ENCODE assay signal across 16 cellular contexts in genomic region chr17:45029758-45030423, GRCh38.
"Had no signal": no experiment of that assay in that cellular context is flagged by ENCODE, and none has a peak within 500 bp of the region (broad histone marks: within the 10 kb centered on the region; RNA-seq: fewer than 3 reads in every experiment).

No MANE protein-coding gene starts in this region.

- H3K27ac Mint-ChIP-seq: activated CD4-positive, alpha-beta memory T cell treated with anti-CD3 and anti-CD28 coated beads, Interleukin-2, amount 10 ng/mL, durations not matched to agents 7 days and 5 days; activated CD4-positive, alpha-beta T cell treated with anti-CD3 and anti-CD28 coated beads for 36 hours had no signal

- H3K4me3 Mint-ChIP-seq: activated CD4-positive, alpha-beta memory T cell treated with anti-CD3 and anti-CD28 coated beads, Interleukin-2, amount 10 ng/mL, durations not matched to agents 7 days and 5 days; activated CD4-positive, alpha-beta T cell treated with anti-CD3 and anti-CD28 coated beads for 36 hours; naive thymus-derived CD4-positive, alpha-beta T cell had no signal

- H3K9me3 Mint-ChIP-seq: activated CD4-positive, alpha-beta memory T cell treated with anti-CD3 and anti-CD28 coated beads, Interleukin-2, amount 10 ng/mL, durations not matched to agents 7 days and 5 days; naive thymus-derived CD4-positive, alpha-beta T cell had no signal

- ATAC-seq: activated CD4-positive, alpha-beta T cell treated with anti-CD3 and anti-CD28 coated beads for 36 hours; left colon; naive thymus-derived CD4-positive, alpha-beta T cell; sciatic nerve; upper lobe of right lung had no signal

- H3K4me1 ChIP-seq: ascending aorta, upper lobe of right lung had no signal

- DNase-seq: activated CD4-positive, alpha-beta memory T cell treated with anti-CD3 and anti-CD28 coated beads, Interleukin-2, amount 10 ng/mL, durations not matched to agents 7 days and 5 days; activated CD4-positive, alpha-beta T cell treated with anti-CD3 and anti-CD28 coated beads for 36 hours; activated gamma-delta T cell treated with Interleukin-2 at 50 U/mL for 16 hours; activated T-cell treated with anti-CD3 and anti-CD28 coated beads, Interleukin-2, amount 50 U/mL, for 48 hours; left colon; naive thymus-derived CD4-positive, alpha-beta T cell; spleen; stimulated activated CD4-positive, alpha-beta T cell treated with anti-CD3 and anti-CD28 coated beads, Interleukin-1b, Interleukin-23, amount 100 ng/mL, for 48 hours; stimulated activated naive CD4-positive, alpha-beta T cell; testis; upper lobe of right lung had no signal

- H3K4me1 Mint-ChIP-seq: activated CD4-positive, alpha-beta memory T cell treated with anti-CD3 and anti-CD28 coated beads, Interleukin-2, amount 10 ng/mL, durations not matched to agents 7 days and 5 days; activated CD4-positive, alpha-beta T cell treated with anti-CD3 and anti-CD28 coated beads for 36 hours had no signal

- H3K27ac ChIP-seq: ascending aorta, esophagus muscularis mucosa, spleen, testis, upper lobe of right lung, VCaP had no signal

- H3K4me3 ChIP-seq: ascending aorta, esophagus muscularis mucosa, lung, spleen, testis, upper lobe of right lung had no signal

- H3K27me3 Mint-ChIP-seq: activated CD4-positive, alpha-beta memory T cell treated with anti-CD3 and anti-CD28 coated beads, Interleukin-2, amount 10 ng/mL, durations not matched to agents 7 days and 5 days; activated CD4-positive, alpha-beta T cell treated with anti-CD3 and anti-CD28 coated beads for 36 hours; naive thymus-derived CD4-positive, alpha-beta T cell had no signal

- H3K27me3 ChIP-seq: ascending aorta, esophagus muscularis mucosa, spleen, testis, upper lobe of right lung had no signal

- H3K9me3 ChIP-seq: ascending aorta, esophagus muscularis mucosa, spleen, testis, upper lobe of right lung had no signal
